In the genomic region with DNA sequence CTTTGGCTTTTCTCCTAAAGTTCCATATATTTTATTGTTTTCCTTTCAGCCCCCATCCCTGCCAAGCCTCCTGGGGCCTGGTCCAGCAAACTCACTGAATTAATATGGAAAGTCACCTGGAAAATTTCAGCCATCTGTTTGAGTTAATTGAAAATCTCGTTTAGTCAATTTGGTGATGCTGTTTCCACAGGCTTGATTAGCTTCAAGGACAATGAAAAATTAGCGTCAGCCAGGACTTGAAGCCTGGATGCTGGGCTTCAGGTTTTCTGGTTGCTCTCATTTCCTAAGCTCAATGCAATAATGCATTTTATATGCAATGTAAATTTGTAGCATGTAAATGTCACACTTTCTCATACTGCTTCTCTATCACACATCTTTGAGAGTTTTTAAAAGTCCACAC, we compare ENCODE assay signal across 21 cellular contexts.
DNase-seq lines count a peak whose midpoint lies in the region; ATAC-seq, FAIRE-seq and TF ChIP-seq lines count a peak whose summit lies in the region.
"Had no signal": no experiment of that assay in that cellular context is flagged by ENCODE, and none has a peak within 500 bp of the region (broad histone marks: within the 10 kb centered on the region; RNA-seq: fewer than 3 reads in every experiment).

No MANE protein-coding gene starts in this region.

- no peak for FAIRE-seq in RCC 7860 (lab: Jason Lieb, UNC)
- FAIRE-seq: GM12878, GM19239, H1 had no signal

- no peaks in the 10 kb centered on the region for H3K9me2 ChIP-seq in SK-N-SH

- peak in 1 of 2 experiments; percentile 88; a peak in 2 of 4 replicates for TF ChIP-seq EP300 in SK-N-SH (IDR thresholded peaks at IDR 0.05; ENCODE audit: borderline replicate concordance in 1 of 2, low read depth in 1 of 2, low read length in 1 of 2)

- CTCF ChIA-PET in SK-N-SH (lab: Yijun Ruan, JAX), result interaction anchor here (0.9 to 4.7 kb wide), 4 partner anchors 10 to 134 kb away, joined by 3 to 19 read pairs (median 4); no protein-coding TSS in a partner anchor

- H3K9me3 ChIP-seq in SK-N-SH, result no peaks in the 10 kb centered on the region
- H3K9me3 ChIP-seq: BLaER1 had no signal

- peak overlapping the region in 1 of 2 experiments; percentile 76; a peak in 1 of 4 replicates for H3K27ac ChIP-seq in SK-N-SH (ENCODE audit: low read depth in 2 of 2, low read length in 1 of 2)
- H3K27ac ChIP-seq: BLaER1, C4-2B, GM23248 had no signal

- TF ChIP-seq CTCF in SK-N-SH (IDR thresholded peaks at IDR 0.05), result no peak

- H3K9ac ChIP-seq in SK-N-SH, result no peak overlapping the region
- H3K9ac ChIP-seq: BLaER1, GM23248 had no signal

- peaks cover 0 to 17% of the 10 kb centered on the region in 2 experiments; a peak in 2 of 4 replicates for H3K4me1 ChIP-seq in SK-N-SH (ENCODE audit: control insufficient read depth in 1 of 2, insufficient read depth in 2 of 2, low read depth in 1 of 2, low read length in 1 of 2)
- H3K4me1 ChIP-seq: Caco-2 had no signal

- POLR2A ChIA-PET in SK-N-SH (lab: Yijun Ruan, JAX), result no interaction called here

- no peaks in the 10 kb centered on the region for H4K20me1 ChIP-seq in SK-N-SH (ENCODE audit: insufficient read depth)
- H4K20me1 ChIP-seq: BLaER1 had no signal

- no peak overlapping the region for H3K4me3 ChIP-seq in SK-N-SH (ENCODE audit: low read depth in 2 of 2, low read length in 1 of 2)
- H3K4me3 ChIP-seq: BLaER1, GM12878, GM23248 had no signal

- no peak for TF ChIP-seq RAD21 in SK-N-SH (IDR thresholded peaks at IDR 0.05; ENCODE audit: low read length)

- H3K79me2 ChIP-seq in SK-N-SH (ENCODE audit: insufficient read depth), result no peaks in the 10 kb centered on the region

- H2AFZ ChIP-seq in SK-N-SH (ENCODE audit: low read depth), result no peak overlapping the region
- H2AFZ ChIP-seq: GM23248 had no signal

- no peaks in the 10 kb centered on the region for H3K36me3 ChIP-seq in SK-N-SH (replicated peaks in 1 of 2; ENCODE audit: control insufficient read depth in 1 of 2, insufficient read depth in 2 of 2, low read length in 1 of 2)
- H3K36me3 ChIP-seq: BLaER1 had no signal

- ATAC-seq in HG03045 (IDR thresholded peaks at IDR 0.05; ENCODE audit: unreplicated experiment), result no peak
- ATAC-seq: CD8-positive, alpha-beta T cell; GM12878 had no signal

- no peaks in the 10 kb centered on the region for H3K27me3 ChIP-seq in SK-N-SH (ENCODE audit: insufficient read depth)
- H3K27me3 ChIP-seq: BLaER1 had no signal

- no peaks in the 10 kb centered on the region for H3F3A ChIP-seq in SK-N-SH (replicated peaks; ENCODE audit: insufficient read depth)

- H3K4me2 ChIP-seq in SK-N-SH, result no peak overlapping the region
- H3K4me2 ChIP-seq: BLaER1 had no signal

- peak; percentile 35 for DNase-seq in DMS 273 treated with DMSO at 0.1 percent for 48 hours (lab: John Stamatoyannopoulos, UW)
- DNase-seq in SK-N-SH, result peak; percentile 70
- peak; percentile 84 for DNase-seq in cerebellar cortex (ENCODE audit: low spot score)
- no peak for DNase-seq in DMS114 treated with DMSO at 0.1 percent for 48 hours (lab: John Stamatoyannopoulos, UW; ENCODE audit: unreplicated experiment)
- DNase-seq in NCI-H1092 treated with DMSO at 0.1 percent for 48 hours (lab: John Stamatoyannopoulos, UW), result no peak
- DNase-seq in RCC 7860 (ENCODE audit: low spot score), result no peak
- DNase-seq: Caco-2; CD4-positive, CD25-positive, alpha-beta regulatory T cell; CD8-positive, alpha-beta T cell; DMS153; DND-41; GDM1; GM23248; H7; HCEC 1CT had no signal

- 15% methylated on average over 2 of the region's 2 CpGs for WGBS in SK-N-SH (ENCODE audit: low lambda C conversion rate)

TF ChIP-seq in SK-N-SH, 30 proteins besides CTCF, POLR2A, EP300 and RAD21:
- TF ChIP-seq RCOR1 (IDR thresholded peaks at IDR 0.05; ENCODE audit: low read length) (peak; percentile 60; the same call in 1 of the 2 replicates), FOXJ3 (CRISPR knock-in tag; IDR thresholded peaks at IDR 0.05) (peak; percentile 92), YY1 (IDR thresholded peaks at IDR 0.05; ENCODE audit: low read depth) (no peak), GATA2 (CRISPR knock-in tag; IDR thresholded peaks at IDR 0.05) (peak; percentile 67)
TF ChIP-seq in SK-N-SH: peak in this region for 3.

Comparison
In these comparisons a context has a peak if more than half of its experiments do, and no peak if none do; other contexts are left out.
1. DNase-seq: peak in DMS 273 treated with DMSO at 0.1 percent for 48 hours (single experiment), SK-N-SH (single experiment) and cerebellar cortex (single experiment); none in DMS114 treated with DMSO at 0.1 percent for 48 hours (single experiment), NCI-H1092 treated with DMSO at 0.1 percent for 48 hours (single experiment) and RCC 7860 (single experiment).